Comparison of ENCODE assay signal across 23 cellular contexts in the genomic region with DNA sequence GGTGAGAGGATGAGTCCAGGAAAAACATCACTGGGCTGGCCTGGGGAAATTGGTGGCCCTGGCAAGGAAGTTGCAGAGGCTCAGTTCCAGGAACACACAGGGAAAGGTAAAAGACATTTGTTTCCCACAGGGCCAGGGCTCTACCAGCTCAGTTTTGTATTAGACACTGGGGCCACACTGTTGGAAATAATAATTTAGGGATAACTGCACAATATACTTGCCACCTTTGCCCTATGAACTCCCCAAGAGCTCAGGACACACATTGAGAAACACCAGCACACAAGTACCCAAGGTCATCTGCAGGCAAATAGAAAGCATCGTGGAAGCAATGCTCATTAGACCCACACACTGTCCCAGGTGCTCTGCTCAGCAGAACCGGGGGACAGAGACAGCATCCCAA.
"Had no signal": no experiment of that assay in that cellular context is flagged by ENCODE, and none has a peak within 500 bp of the region (broad histone marks: within the 10 kb centered on the region; RNA-seq: fewer than 3 reads in every experiment).

No MANE protein-coding gene starts in this region.

- DNase-seq: KBM-7, MV-4-11, NCI-H1092, NCI-H1105 treated with DMSO at 0.1 percent for 48 hours, NCI-H1417 treated with DMSO at 0.1 percent for 48 hours, NCI-H146, NCI-H1694 treated with DMSO at 0.1 percent for 48 hours, NCI-H1930, NCI-H2081, NCI-H2107, NCI-H226, NCI-H446, NCI-H510A, NCI-H524 treated with DMSO at 0.1 percent for 48 hours, NCI-H69, NCI-H774, Right ventricle myocardium superior, RPMI8226, SIG-M5, SK-N-SH had no signal

- H3K4me2 ChIP-seq: SK-N-SH had no signal

- H3K27ac ChIP-seq: HL-60 had no signal

- FAIRE-seq: HTR-8/SVneo, RCC 7860 had no signal

- H3K9ac ChIP-seq: SK-N-SH had no signal
